Comparison of ENCODE assay signal across 2 cellular contexts in the genomic region with DNA sequence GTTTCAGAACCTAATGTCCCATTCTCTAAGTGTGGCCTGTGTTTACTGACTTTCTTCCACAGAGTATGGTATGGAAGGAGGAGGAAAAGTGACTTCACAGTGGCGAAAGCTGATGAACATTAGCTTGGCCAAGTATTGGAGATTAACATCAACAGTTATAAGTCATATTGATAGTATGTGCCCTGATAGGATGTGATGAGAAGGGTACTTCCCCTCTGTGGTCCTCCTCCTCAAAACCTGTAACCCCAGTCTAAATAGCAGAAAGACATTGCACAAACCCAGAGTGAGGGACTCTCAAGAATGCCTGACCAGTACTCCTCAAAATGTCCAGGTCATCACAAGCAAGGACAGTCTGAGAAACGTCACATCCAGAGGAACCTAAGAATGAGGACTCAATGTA.
TF ChIP-seq lines count a peak whose summit lies in the region.

No MANE protein-coding gene starts in this region.

TF ChIP-seq in IMR-90, 13 proteins besides CTCF, POLR2A, EP300 and RAD21:
- TF ChIP-seq CHD1 (IDR thresholded peaks at IDR 0.05; ENCODE audit: low read depth, low read length) = no peak
- TF ChIP-seq SMC3 (IDR thresholded peaks at IDR 0.05; ENCODE audit: low read depth, low read length) = no peak
- no peak for TF ChIP-seq BHLHE40 (IDR thresholded peaks at IDR 0.05; ENCODE audit: low read depth, low read length)
- no peak for TF ChIP-seq MAFK (IDR thresholded peaks at IDR 0.05; ENCODE audit: low read depth, low read length)
- TF ChIP-seq MXI1 (IDR thresholded peaks at IDR 0.05; ENCODE audit: borderline replicate concordance, low read depth, low read length) = no peak
- no peak for TF ChIP-seq NFE2L2 (IDR thresholded peaks at IDR 0.05; ENCODE audit: low read depth, low read length)
- TF ChIP-seq CEBPB (IDR thresholded peaks at IDR 0.05; ENCODE audit: low read depth, low read length) = no peak
- TF ChIP-seq FOS (IDR thresholded peaks at IDR 0.05; ENCODE audit: low read depth, low read length) = no peak
- no peak for TF ChIP-seq MAZ (IDR thresholded peaks at IDR 0.05; ENCODE audit: borderline replicate concordance, low read depth, low read length)
- TF ChIP-seq, protein P1, sequence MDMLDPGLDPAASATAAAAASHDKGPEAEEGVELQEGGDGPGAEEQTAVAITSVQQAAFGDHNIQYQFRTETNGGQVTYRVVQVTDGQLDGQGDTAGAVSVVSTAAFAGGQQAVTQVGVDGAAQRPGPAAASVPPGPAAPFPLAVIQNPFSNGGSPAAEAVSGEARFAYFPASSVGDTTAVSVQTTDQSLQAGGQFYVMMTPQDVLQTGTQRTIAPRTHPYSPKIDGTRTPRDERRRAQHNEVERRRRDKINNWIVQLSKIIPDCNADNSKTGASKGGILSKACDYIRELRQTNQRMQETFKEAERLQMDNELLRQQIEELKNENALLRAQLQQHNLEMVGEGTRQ (IDR thresholded peaks at IDR 0.05; ENCODE audit: low read depth, low read length) = no peak
- TF ChIP-seq RFX5 (IDR thresholded peaks at IDR 0.05; ENCODE audit: low read depth, low read length) = no peak
- TF ChIP-seq, protein P2, sequence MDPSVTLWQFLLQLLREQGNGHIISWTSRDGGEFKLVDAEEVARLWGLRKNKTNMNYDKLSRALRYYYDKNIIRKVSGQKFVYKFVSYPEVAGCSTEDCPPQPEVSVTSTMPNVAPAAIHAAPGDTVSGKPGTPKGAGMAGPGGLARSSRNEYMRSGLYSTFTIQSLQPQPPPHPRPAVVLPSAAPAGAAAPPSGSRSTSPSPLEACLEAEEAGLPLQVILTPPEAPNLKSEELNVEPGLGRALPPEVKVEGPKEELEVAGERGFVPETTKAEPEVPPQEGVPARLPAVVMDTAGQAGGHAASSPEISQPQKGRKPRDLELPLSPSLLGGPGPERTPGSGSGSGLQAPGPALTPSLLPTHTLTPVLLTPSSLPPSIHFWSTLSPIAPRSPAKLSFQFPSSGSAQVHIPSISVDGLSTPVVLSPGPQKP (IDR thresholded peaks at IDR 0.05; ENCODE audit: borderline replicate concordance, low read depth, low read length) = no peak
- no peak for TF ChIP-seq RCOR1 (IDR thresholded peaks at IDR 0.05; ENCODE audit: insufficient replicate concordance, low read length)

TF ChIP-seq in K562, 482 proteins besides CTCF, POLR2A, EP300 and RAD21:
- TF ChIP-seq HNRNPUL1 (IDR thresholded peaks at IDR 0.05; ENCODE audit: low read length) (no peak), NFE2L1 (tag; IDR thresholded peaks at IDR 0.05; ENCODE audit: borderline replicate concordance, low read depth) (no peak), ZNF311 (CRISPR knock-in tag; IDR thresholded peaks at IDR 0.05) (no peak), DMBX1 (CRISPR knock-in tag; IDR thresholded peaks at IDR 0.05; ENCODE audit: borderline replicate concordance) (no peak)
- TF ChIP-seq, protein P3, sequence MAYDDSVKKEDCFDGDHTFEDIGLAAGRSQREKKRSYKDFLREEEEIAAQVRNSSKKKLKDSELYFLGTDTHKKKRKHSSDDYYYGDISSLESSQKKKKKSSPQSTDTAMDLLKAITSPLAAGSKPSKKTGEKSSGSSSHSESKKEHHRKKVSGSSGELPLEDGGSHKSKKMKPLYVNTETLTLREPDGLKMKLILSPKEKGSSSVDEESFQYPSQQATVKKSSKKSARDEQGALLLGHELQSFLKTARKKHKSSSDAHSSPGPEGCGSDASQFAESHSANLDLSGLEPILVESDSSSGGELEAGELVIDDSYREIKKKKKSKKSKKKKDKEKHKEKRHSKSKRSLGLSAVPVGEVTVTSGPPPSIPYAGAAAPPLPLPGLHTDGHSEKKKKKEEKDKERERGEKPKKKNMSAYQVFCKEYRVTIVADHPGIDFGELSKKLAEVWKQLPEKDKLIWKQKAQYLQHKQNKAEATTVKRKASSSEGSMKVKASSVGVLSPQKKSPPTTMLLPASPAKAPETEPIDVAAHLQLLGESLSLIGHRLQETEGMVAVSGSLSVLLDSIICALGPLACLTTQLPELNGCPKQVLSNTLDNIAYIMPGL (CRISPR knock-in tag; IDR thresholded peaks at IDR 0.05) = no peak
